16 cellular contexts compared by ENCODE assay signal in the genomic region with DNA sequence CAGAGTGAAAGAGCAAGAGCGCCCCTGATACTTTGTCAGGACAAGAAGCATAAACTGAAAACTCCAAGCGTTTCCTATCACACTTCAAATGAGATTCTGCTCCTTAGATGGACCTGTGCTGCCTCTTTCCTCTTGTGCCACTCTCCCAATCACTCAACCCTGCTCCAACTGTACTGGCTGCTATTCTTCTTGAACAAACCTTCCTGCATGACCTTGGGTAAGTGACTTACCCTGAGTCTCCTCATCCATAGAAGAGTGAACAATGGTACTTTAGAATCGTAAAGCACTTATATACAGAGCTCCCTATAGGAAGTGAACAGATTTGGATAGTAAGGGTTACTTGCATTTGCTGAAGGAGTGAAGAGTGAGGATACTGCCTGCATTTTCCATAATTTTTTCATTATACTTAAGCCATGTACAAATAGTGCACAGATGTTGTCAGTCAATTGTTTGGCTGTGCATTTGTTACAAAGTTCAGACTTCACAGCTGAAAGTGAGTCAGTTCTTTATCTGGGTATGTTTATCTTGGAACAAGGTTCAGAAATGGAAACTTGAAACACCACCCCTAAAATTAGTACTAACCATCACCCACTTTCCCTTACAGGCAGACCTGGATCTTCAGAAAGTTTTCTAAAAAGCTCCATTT. TPM values are rescaled to one million over a fixed set of nuclear protein-coding genes. Genes with fewer than 3 reads are reported as not detected.
DNase-seq lines count a peak whose midpoint lies in the region; ATAC-seq lines count a peak whose summit lies in the region.
"Had no signal": no experiment of that assay in that cellular context is flagged by ENCODE, and none has a peak within 500 bp of the region (broad histone marks: within the 10 kb centered on the region; RNA-seq: fewer than 3 reads in every experiment).

No MANE protein-coding gene starts in this region.

- DNase-seq in EL, result peak; percentile 36
- no peak for DNase-seq in activated naive CD8-positive, alpha-beta T cell treated with anti-CD3 and anti-CD28 coated beads, Interleukin-2, amount 50 U/mL, for 24 hours
- DNase-seq in Right ventricle myocardium superior, result no peak
- peak; percentile 55 for DNase-seq in renal cortical epithelial cell (ENCODE audit: low read depth)
- no peak for DNase-seq in activated CD8-positive, alpha-beta memory T cell treated with anti-CD3 and anti-CD28 coated beads, Interleukin-2, amount 10 ng/mL, durations not matched to agents 7 days and 5 days
- no peak for DNase-seq in stimulated activated naive CD8-positive, alpha-beta T cell treated with anti-CD3 and anti-CD28 coated beads, Interleukin-15, Interleukin-2, amounts not matched to agents 100 U/mL and 50 U/mL, for 24 hours
- DNase-seq in NCI-H524 (lab: John Stamatoyannopoulos, UW), result no peak
- DNase-seq: activated B cell treated with CpG ODN at 0.5 μM for 24 hours; activated naive CD4-positive, alpha-beta T cell; DMS153; lower lobe of right lung; NCI-H1105 treated with DMSO at 0.1 percent for 48 hours; spleen; stimulated activated naive B cell treated with anti-CD40 and anti-IgM and Interleukin-4, amounts not matched to agents 10 μg/mL and 1 μg/mL and 100 μg/mL, for 72 hours had no signal

- H3K4me1 Mint-ChIP-seq in activated naive CD8-positive, alpha-beta T cell treated with anti-CD3 and anti-CD28 coated beads, Interleukin-2, amount 50 U/mL, for 24 hours, result peaks cover 26% of the 10 kb centered on the region
- H3K4me1 Mint-ChIP-seq in activated CD8-positive, alpha-beta memory T cell treated with anti-CD3 and anti-CD28 coated beads, Interleukin-2, amount 10 ng/mL, durations not matched to agents 7 days and 5 days, result no peaks in the 10 kb centered on the region

- no peaks in the 10 kb centered on the region for H3K9me3 Mint-ChIP-seq in activated naive CD8-positive, alpha-beta T cell treated with anti-CD3 and anti-CD28 coated beads, Interleukin-2, amount 50 U/mL, for 24 hours
- no peaks in the 10 kb centered on the region for H3K9me3 Mint-ChIP-seq in activated CD8-positive, alpha-beta memory T cell treated with anti-CD3 and anti-CD28 coated beads, Interleukin-2, amount 10 ng/mL, durations not matched to agents 7 days and 5 days (ENCODE audit: low read depth)
- H3K9me3 Mint-ChIP-seq: activated B cell treated with CpG ODN at 0.5 μM for 24 hours; stimulated activated naive B cell treated with anti-CD40 and anti-IgM and Interleukin-4, amounts not matched to agents 10 μg/mL and 1 μg/mL and 100 μg/mL, for 72 hours had no signal

- intact Hi-C loops in Right ventricle myocardium superior (cut with DNase I), result no loop called here

- H3K36me3 Mint-ChIP-seq in activated naive CD8-positive, alpha-beta T cell treated with anti-CD3 and anti-CD28 coated beads, Interleukin-2, amount 50 U/mL, for 24 hours (ENCODE audit: low read depth), result peaks cover 24% of the 10 kb centered on the region
- H3K36me3 Mint-ChIP-seq in activated CD8-positive, alpha-beta memory T cell treated with anti-CD3 and anti-CD28 coated beads, Interleukin-2, amount 10 ng/mL, durations not matched to agents 7 days and 5 days, result peaks cover 13% of the 10 kb centered on the region

- ATAC-seq in activated naive CD8-positive, alpha-beta T cell treated with anti-CD3 and anti-CD28 coated beads, Interleukin-2, amount 50 U/mL, for 24 hours, result peak; percentile 40
- ATAC-seq in Right ventricle myocardium superior (ENCODE audit: poor library complexity), result peak; percentile 59
- ATAC-seq in activated CD8-positive, alpha-beta memory T cell treated with anti-CD3 and anti-CD28 coated beads, Interleukin-2, amount 10 ng/mL, durations not matched to agents 7 days and 5 days, result no peak
- no peak for ATAC-seq in GM21529 (IDR thresholded peaks at IDR 0.05; ENCODE audit: unreplicated experiment)
- ATAC-seq in stimulated activated naive CD8-positive, alpha-beta T cell treated with anti-CD3 and anti-CD28 coated beads, Interleukin-15, Interleukin-2, amounts not matched to agents 100 U/mL and 50 U/mL, for 24 hours, result no peak
- ATAC-seq: lower lobe of right lung; Panc1; stimulated activated naive B cell treated with anti-CD40 and anti-IgM and Interleukin-4, amounts not matched to agents 10 μg/mL and 1 μg/mL and 100 μg/mL, for 72 hours had no signal

- no peak overlapping the region for H3K4me3 Mint-ChIP-seq in activated naive CD8-positive, alpha-beta T cell treated with anti-CD3 and anti-CD28 coated beads, Interleukin-2, amount 50 U/mL, for 24 hours
- H3K4me3 Mint-ChIP-seq in activated CD8-positive, alpha-beta memory T cell treated with anti-CD3 and anti-CD28 coated beads, Interleukin-2, amount 10 ng/mL, durations not matched to agents 7 days and 5 days, result no peak overlapping the region
- H3K4me3 Mint-ChIP-seq: activated B cell treated with CpG ODN at 0.5 μM for 24 hours; stimulated activated naive B cell treated with anti-CD40 and anti-IgM and Interleukin-4, amounts not matched to agents 10 μg/mL and 1 μg/mL and 100 μg/mL, for 72 hours had no signal

- CTCF ChIA-PET in activated CD8-positive, alpha-beta memory T cell treated with anti-CD3 and anti-CD28 coated beads, Interleukin-2, amount 10 ng/mL, durations not matched to agents 7 days and 5 days (lab: Charles Lee), result no interaction called here

- peak overlapping the region; percentile 1 for H3K27ac Mint-ChIP-seq in activated naive CD8-positive, alpha-beta T cell treated with anti-CD3 and anti-CD28 coated beads, Interleukin-2, amount 50 U/mL, for 24 hours
- no peak overlapping the region for H3K27ac Mint-ChIP-seq in activated CD8-positive, alpha-beta memory T cell treated with anti-CD3 and anti-CD28 coated beads, Interleukin-2, amount 10 ng/mL, durations not matched to agents 7 days and 5 days
- H3K27ac Mint-ChIP-seq: activated B cell treated with CpG ODN at 0.5 μM for 24 hours; stimulated activated naive B cell treated with anti-CD40 and anti-IgM and Interleukin-4, amounts not matched to agents 10 μg/mL and 1 μg/mL and 100 μg/mL, for 72 hours had no signal

- H3K27me3 Mint-ChIP-seq in activated naive CD8-positive, alpha-beta T cell treated with anti-CD3 and anti-CD28 coated beads, Interleukin-2, amount 50 U/mL, for 24 hours, result no peaks in the 10 kb centered on the region
- H3K27me3 Mint-ChIP-seq in activated CD8-positive, alpha-beta memory T cell treated with anti-CD3 and anti-CD28 coated beads, Interleukin-2, amount 10 ng/mL, durations not matched to agents 7 days and 5 days, result no peaks in the 10 kb centered on the region
- H3K27me3 Mint-ChIP-seq: activated B cell treated with CpG ODN at 0.5 μM for 24 hours; stimulated activated naive B cell treated with anti-CD40 and anti-IgM and Interleukin-4, amounts not matched to agents 10 μg/mL and 1 μg/mL and 100 μg/mL, for 72 hours had no signal

RNA-seq across cellular contexts. Expression of gene MTERF2, which starts 10.8 kb away (rescaled TPM):
- total RNA-seq in Right ventricle myocardium superior (36.4 TPM), renal cortical epithelial cell (3.8 and 14.0 TPM in 2 replicates)
- 1 to 10 TPM; 5.6 to 6.9 TPM for total RNA-seq in activated CD8-positive, alpha-beta memory T cell treated with anti-CD3 and anti-CD28 coated beads, Interleukin-2, amount 10 ng/mL, durations not matched to agents 7 days and 5 days

RNA-seq across cellular contexts. Expression of gene TMEM263, which starts 20.4 kb away (rescaled TPM):
- total RNA-seq in Right ventricle myocardium superior (28.8 TPM), renal cortical epithelial cell (82.1 and 89.6 TPM in 2 replicates)
- 10 to 100 TPM; 18.9 to 28.8 TPM for total RNA-seq in activated CD8-positive, alpha-beta memory T cell treated with anti-CD3 and anti-CD28 coated beads, Interleukin-2, amount 10 ng/mL, durations not matched to agents 7 days and 5 days

Comparison
In these comparisons a context has a peak if more than half of its experiments do, and no peak if none do; other contexts are left out.
1. DNase-seq: peak in EL (single experiment) and renal cortical epithelial cell (single experiment); none in activated naive CD8-positive, alpha-beta T cell treated with anti-CD3 and anti-CD28 coated beads, Interleukin-2, amount 50 U/mL, for 24 hours (single experiment), Right ventricle myocardium superior (single experiment), activated CD8-positive, alpha-beta memory T cell treated with anti-CD3 and anti-CD28 coated beads, Interleukin-2, amount 10 ng/mL, durations not matched to agents 7 days and 5 days (single experiment), stimulated activated naive CD8-positive, alpha-beta T cell treated with anti-CD3 and anti-CD28 coated beads, Interleukin-15, Interleukin-2, amounts not matched to agents 100 U/mL and 50 U/mL, for 24 hours (single experiment) and NCI-H524 (0 of 2).
2. ATAC-seq: peak in activated naive CD8-positive, alpha-beta T cell treated with anti-CD3 and anti-CD28 coated beads, Interleukin-2, amount 50 U/mL, for 24 hours (single experiment) and Right ventricle myocardium superior (single experiment); none in activated CD8-positive, alpha-beta memory T cell treated with anti-CD3 and anti-CD28 coated beads, Interleukin-2, amount 10 ng/mL, durations not matched to agents 7 days and 5 days (single experiment), GM21529 (single experiment) and stimulated activated naive CD8-positive, alpha-beta T cell treated with anti-CD3 and anti-CD28 coated beads, Interleukin-15, Interleukin-2, amounts not matched to agents 100 U/mL and 50 U/mL, for 24 hours (single experiment).